Comparison of ENCODE assay signal across 12 cellular contexts in genomic region chr16:87698241-87698640, GRCh38.
DNase-seq lines count a peak whose midpoint lies in the region; ATAC-seq, FAIRE-seq and TF ChIP-seq lines count a peak whose summit lies in the region.
"Had no signal": no experiment of that assay in that cellular context is flagged by ENCODE, and none has a peak within 500 bp of the region (broad histone marks: within the 10 kb centered on the region; RNA-seq: fewer than 3 reads in every experiment).

No MANE protein-coding gene starts in this region.

- H3K9me3 Mint-ChIP-seq in naive thymus-derived CD4-positive, alpha-beta T cell: no peaks in the 10 kb centered on the region
- no peaks in the 10 kb centered on the region for H3K9me3 Mint-ChIP-seq in stimulated activated naive CD8-positive, alpha-beta T cell treated with anti-CD3 and anti-CD28 coated beads, Interleukin-15, amount 100 ng/mL, for 72 hours
- H3K9me3 Mint-ChIP-seq: dendritic cell treated with granulocyte-macrophage colony-stimulating factor and Interleukin-4, amounts not matched to agents 40 ng/mL and 50 ng/mL, for 4 days; nephron had no signal

- H3K27ac Mint-ChIP-seq in naive thymus-derived CD4-positive, alpha-beta T cell: peak overlapping the region in 8 of 9 donors; percentile 12 to 90 (median 74)
- H3K27ac Mint-ChIP-seq in stimulated activated naive CD8-positive, alpha-beta T cell treated with anti-CD3 and anti-CD28 coated beads, Interleukin-15, amount 100 ng/mL, for 72 hours: peak overlapping the region in 1 of 2 donors; percentile 39
- H3K27ac Mint-ChIP-seq: dendritic cell treated with granulocyte-macrophage colony-stimulating factor and Interleukin-4, amounts not matched to agents 40 ng/mL and 50 ng/mL, for 4 days; nephron had no signal

- peaks cover 0 to 5% (median 2%) of the 10 kb centered on the region in 5 donors for H3K36me3 Mint-ChIP-seq in naive thymus-derived CD4-positive, alpha-beta T cell

- no peaks in the 10 kb centered on the region for H3K9me3 ChIP-seq in naive thymus-derived CD4-positive, alpha-beta T cell (ENCODE audit: control insufficient read depth in 2 of 3, low read length in 3 of 3)

- ATAC-seq in GM21390 (IDR thresholded peaks at IDR 0.05; ENCODE audit: unreplicated experiment): peak; percentile 58
- no peak for ATAC-seq in naive thymus-derived CD4-positive, alpha-beta T cell
- no peak for ATAC-seq in stimulated activated naive CD8-positive, alpha-beta T cell treated with anti-CD3 and anti-CD28 coated beads, Interleukin-15, amount 100 ng/mL, for 72 hours

- no peaks in the 10 kb centered on the region for H3K27me3 ChIP-seq in naive thymus-derived CD4-positive, alpha-beta T cell (ENCODE audit: control insufficient read depth in 2 of 2, insufficient read depth in 2 of 2, low read length in 2 of 2)

- FAIRE-seq in GM12891 (lab: Jason Lieb, UNC): peak; percentile 99

- H3K27me3 Mint-ChIP-seq in naive thymus-derived CD4-positive, alpha-beta T cell: no peaks in the 10 kb centered on the region
- no peaks in the 10 kb centered on the region for H3K27me3 Mint-ChIP-seq in stimulated activated naive CD8-positive, alpha-beta T cell treated with anti-CD3 and anti-CD28 coated beads, Interleukin-15, amount 100 ng/mL, for 72 hours
- H3K27me3 Mint-ChIP-seq: dendritic cell treated with granulocyte-macrophage colony-stimulating factor and Interleukin-4, amounts not matched to agents 40 ng/mL and 50 ng/mL, for 4 days had no signal

- peaks cover 16 to 26% of the 10 kb centered on the region in 2 donors for H3K4me1 ChIP-seq in naive thymus-derived CD4-positive, alpha-beta T cell (ENCODE audit: control insufficient read depth in 2 of 2, insufficient read depth in 2 of 2, low read length in 2 of 2)

- peaks cover 16 to 43% (median 37%) of the 10 kb centered on the region in 7 donors for H3K4me1 Mint-ChIP-seq in naive thymus-derived CD4-positive, alpha-beta T cell
- H3K4me1 Mint-ChIP-seq in stimulated activated naive CD8-positive, alpha-beta T cell treated with anti-CD3 and anti-CD28 coated beads, Interleukin-15, amount 100 ng/mL, for 72 hours: peaks cover 26% of the 10 kb centered on the region

- H3K36me3 ChIP-seq in naive thymus-derived CD4-positive, alpha-beta T cell (ENCODE audit: control insufficient read depth in 2 of 3, insufficient read depth in 3 of 3, low read length in 3 of 3): peaks cover 0 to 20% (median 0%) of the 10 kb centered on the region in 3 experiments

- H3K4me3 ChIP-seq in naive thymus-derived CD4-positive, alpha-beta T cell (ENCODE audit: low read length): no peak overlapping the region

- DNase-seq in GM12891 (ENCODE audit: insufficient read length, low spot score) (peak; percentile 83), NAMALWA (ENCODE audit: low spot score) (peak; percentile 50), head of caudate nucleus (no peak), glomerular visceral epithelial cell (ENCODE audit: extremely low spot score) (no peak)
- no peak for DNase-seq in naive thymus-derived CD4-positive, alpha-beta T cell
- DNase-seq in stimulated activated naive CD8-positive, alpha-beta T cell treated with anti-CD3 and anti-CD28 coated beads, Interleukin-15, amount 100 ng/mL, for 72 hours: no peak
- DNase-seq: GOT3; stimulated activated CD8-positive, alpha-beta memory T cell treated with anti-CD3 and anti-CD28 coated beads, Interleukin-4, amount 100 ng/mL, for 48 hours had no signal

- intact Hi-C loops in naive thymus-derived CD4-positive, alpha-beta T cell (cut with micrococcal nuclease): no loop called here
- intact Hi-C loops in head of caudate nucleus (cut with DNase I): no loop called here

- no peak for TF ChIP-seq POLR2A in GM12891 (IDR thresholded peaks at IDR 0.05; ENCODE audit: low read depth, low read length)

- peak overlapping the region in 2 of 10 donors; percentile 51 to 57 for H3K4me3 Mint-ChIP-seq in naive thymus-derived CD4-positive, alpha-beta T cell
- H3K4me3 Mint-ChIP-seq in stimulated activated naive CD8-positive, alpha-beta T cell treated with anti-CD3 and anti-CD28 coated beads, Interleukin-15, amount 100 ng/mL, for 72 hours: no peak overlapping the region
- H3K4me3 Mint-ChIP-seq: dendritic cell treated with granulocyte-macrophage colony-stimulating factor and Interleukin-4, amounts not matched to agents 40 ng/mL and 50 ng/mL, for 4 days; nephron had no signal

- POLR2A ChIA-PET in naive thymus-derived CD4-positive, alpha-beta T cell (lab: Charles Lee): no interaction called here

- CTCF ChIA-PET in naive thymus-derived CD4-positive, alpha-beta T cell (lab: Charles Lee): no interaction called here

- no peak overlapping the region for H3K27ac ChIP-seq in naive thymus-derived CD4-positive, alpha-beta T cell (ENCODE audit: low read depth, low read length)
- H3K27ac ChIP-seq: VCaP had no signal

TF ChIP-seq in GM12891, 5 proteins besides CTCF, POLR2A, EP300 and RAD21:
- TF ChIP-seq SPI1 (IDR thresholded peaks at IDR 0.05; ENCODE audit: low read depth, low read length): no peak
- TF ChIP-seq PAX5 (IDR thresholded peaks at IDR 0.05; ENCODE audit: insufficient read depth, low read length, severe bottlenecking): no peak
- no peak for TF ChIP-seq POLR2AphosphoS5 (IDR thresholded peaks at IDR 0.05; ENCODE audit: low read depth, low read length)
- no peak for TF ChIP-seq POU2F2 (IDR thresholded peaks at IDR 0.05; ENCODE audit: low read depth, low read length)
- no peak for TF ChIP-seq TAF1 (IDR thresholded peaks at IDR 0.05; ENCODE audit: low read depth, low read length)

Comparison
In these comparisons a context has a peak if more than half of its experiments do, and no peak if none do; other contexts are left out.
1. DNase-seq: peak in GM12891 (single experiment) and NAMALWA (single experiment); none in naive thymus-derived CD4-positive, alpha-beta T cell (0 of 9), stimulated activated naive CD8-positive, alpha-beta T cell treated with anti-CD3 and anti-CD28 coated beads, Interleukin-15, amount 100 ng/mL, for 72 hours (0 of 2), head of caudate nucleus (0 of 42) and glomerular visceral epithelial cell (single experiment).